33 cellular contexts compared by ENCODE assay signal in genomic region chr19:40889366-40889765, GRCh38. TPM values are rescaled to one million over a fixed set of nuclear protein-coding genes. Genes with fewer than 3 reads are reported as not detected.
"Had no signal": no experiment of that assay in that cellular context is flagged by ENCODE, and none has a peak within 500 bp of the region (broad histone marks: within the 10 kb centered on the region; RNA-seq: fewer than 3 reads in every experiment).

No MANE protein-coding gene starts in this region.

- H3K4me3 Mint-ChIP-seq: effector memory CD8-positive, alpha-beta T cell; mesothelial cell of epicardium; naive B cell; natural killer cell treated with Interleukin-12 subunit alpha and Interleukin-12 subunit beta and Interleukin-15 and Interleukin-18, amount 100 ng/mL, for 72 hours; neural crest cell; stimulated activated naive CD8-positive, alpha-beta T cell treated with anti-CD3 and anti-CD28 coated beads, Interleukin-15, amount 100 ng/mL, for 72 hours had no signal

- ATAC-seq: effector memory CD8-positive, alpha-beta T cell; foreskin keratinocyte; gastroesophageal sphincter; heart left ventricle; left lung; mucosa of descending colon; natural killer cell treated with Interleukin-12 subunit alpha and Interleukin-12 subunit beta and Interleukin-15 and Interleukin-18, amount 100 ng/mL, for 72 hours; stimulated activated naive CD8-positive, alpha-beta T cell treated with anti-CD3 and anti-CD28 coated beads, Interleukin-15, amount 100 ng/mL, for 72 hours; upper lobe of right lung had no signal

- H3K4me1 ChIP-seq: foreskin keratinocyte, gastroesophageal sphincter, heart left ventricle, left lung, parathyroid adenoma, right atrium auricular region, sigmoid colon, spleen, suprapubic skin, transverse colon, upper lobe of right lung, uterus had no signal

- H3K4me2 ChIP-seq: hepatocyte had no signal

- H3K27me3 ChIP-seq: gastroesophageal sphincter, heart left ventricle, hepatocyte, left lung, right atrium auricular region, sigmoid colon, suprapubic skin, transverse colon, upper lobe of right lung, uterus had no signal

- H3K4me3 ChIP-seq: gastroesophageal sphincter, heart left ventricle, hepatocyte, left lung, mucosa of descending colon, right atrium auricular region, sigmoid colon, spleen, suprapubic skin, transverse colon, upper lobe of right lung, uterus had no signal

- H3K36me3 ChIP-seq: gastroesophageal sphincter, heart left ventricle, left lung, neutrophil, right atrium auricular region, sigmoid colon, spleen, suprapubic skin, transverse colon, upper lobe of right lung, uterus had no signal

- H3K4me1 Mint-ChIP-seq: mesothelial cell of epicardium; naive B cell; stimulated activated naive CD8-positive, alpha-beta T cell treated with anti-CD3 and anti-CD28 coated beads, Interleukin-15, amount 100 ng/mL, for 72 hours had no signal

- H3K27ac ChIP-seq: foreskin keratinocyte, gastroesophageal sphincter, heart left ventricle, hepatocyte, left lung, neutrophil, parathyroid adenoma, right atrium auricular region, sigmoid colon, spleen, suprapubic skin, transverse colon, upper lobe of right lung, uterus had no signal

- H3K9me3 Mint-ChIP-seq: effector memory CD8-positive, alpha-beta T cell; mesothelial cell of epicardium; natural killer cell treated with Interleukin-12 subunit alpha and Interleukin-12 subunit beta and Interleukin-15 and Interleukin-18, amount 100 ng/mL, for 72 hours; neural crest cell; stimulated activated naive CD8-positive, alpha-beta T cell treated with anti-CD3 and anti-CD28 coated beads, Interleukin-15, amount 100 ng/mL, for 72 hours had no signal

- H3K36me3 Mint-ChIP-seq: mesothelial cell of epicardium; naive B cell; natural killer cell treated with Interleukin-12 subunit alpha and Interleukin-12 subunit beta and Interleukin-15 and Interleukin-18, amount 100 ng/mL, for 72 hours had no signal

- H3K27ac Mint-ChIP-seq: effector memory CD8-positive, alpha-beta T cell; mesothelial cell of epicardium; naive B cell; natural killer cell treated with Interleukin-12 subunit alpha and Interleukin-12 subunit beta and Interleukin-15 and Interleukin-18, amount 100 ng/mL, for 72 hours; progenitor cell of endocrine pancreas; stimulated activated naive CD8-positive, alpha-beta T cell treated with anti-CD3 and anti-CD28 coated beads, Interleukin-15, amount 100 ng/mL, for 72 hours had no signal

- H3K9me3 ChIP-seq: gastroesophageal sphincter, heart left ventricle, left lung, mucosa of descending colon, neutrophil, right atrium auricular region, sigmoid colon, spleen, suprapubic skin, transverse colon, upper lobe of right lung, uterus had no signal

- H2AFZ ChIP-seq: hepatocyte, parathyroid adenoma had no signal

- DNase-seq: cortex of kidney; effector memory CD8-positive, alpha-beta T cell; foreskin keratinocyte; heart left ventricle; kidney; left lung; mesenchymal stem cell; mucosa of descending colon; naive B cell; sigmoid colon; spleen; stimulated activated CD4-positive, alpha-beta T cell treated with anti-CD3 and anti-CD28 coated beads, Interleukin-2, amount 100 ng/mL, for 48 hours; stimulated activated naive CD4-positive, alpha-beta T cell; stimulated activated naive CD8-positive, alpha-beta T cell treated with anti-CD3 and anti-CD28 coated beads, Interleukin-15, amount 100 ng/mL, for 72 hours; transverse colon; upper lobe of right lung; uterus had no signal

- H3K79me2 ChIP-seq: hepatocyte, parathyroid adenoma had no signal

- H3K9ac ChIP-seq: parathyroid adenoma had no signal

RNA-seq across cellular contexts. Expression of gene CYP2A7, which starts 7.3 kb away (rescaled TPM):
- total RNA-seq: dermis microvascular lymphatic vessel endothelial cell; foreskin keratinocyte; gastroesophageal sphincter; heart left ventricle; hepatocyte; kidney; left lung; lower leg skin; lung microvascular endothelial cell; mesothelial cell of epicardium; mucosa of descending colon; natural killer cell treated with Interleukin-12 subunit alpha and Interleukin-12 subunit beta and Interleukin-15 and Interleukin-18, amount 100 ng/mL, for 72 hours; neural crest cell; omental fat pad; progenitor cell of endocrine pancreas; right atrium auricular region; skeletal muscle tissue; spleen; suprapubic skin; transverse colon had no signal
- polyA plus RNA-seq: foreskin keratinocyte, heart left ventricle, hepatocyte, sigmoid colon, spleen had no signal

RNA-seq across cellular contexts. Expression of gene CYP2A6, which starts 39.1 kb away (rescaled TPM):
- total RNA-seq: dermis microvascular lymphatic vessel endothelial cell; foreskin keratinocyte; gastroesophageal sphincter; kidney; lower leg skin; lung microvascular endothelial cell; natural killer cell treated with Interleukin-12 subunit alpha and Interleukin-12 subunit beta and Interleukin-15 and Interleukin-18, amount 100 ng/mL, for 72 hours; neural crest cell; progenitor cell of endocrine pancreas; right atrium auricular region; skeletal muscle tissue; suprapubic skin; transverse colon; upper lobe of right lung had no signal
- polyA plus RNA-seq: esophagus, foreskin keratinocyte, heart left ventricle, sigmoid colon, spleen had no signal
